Comparison of ENCODE assay signal across 7 cellular contexts in the genomic region with DNA sequence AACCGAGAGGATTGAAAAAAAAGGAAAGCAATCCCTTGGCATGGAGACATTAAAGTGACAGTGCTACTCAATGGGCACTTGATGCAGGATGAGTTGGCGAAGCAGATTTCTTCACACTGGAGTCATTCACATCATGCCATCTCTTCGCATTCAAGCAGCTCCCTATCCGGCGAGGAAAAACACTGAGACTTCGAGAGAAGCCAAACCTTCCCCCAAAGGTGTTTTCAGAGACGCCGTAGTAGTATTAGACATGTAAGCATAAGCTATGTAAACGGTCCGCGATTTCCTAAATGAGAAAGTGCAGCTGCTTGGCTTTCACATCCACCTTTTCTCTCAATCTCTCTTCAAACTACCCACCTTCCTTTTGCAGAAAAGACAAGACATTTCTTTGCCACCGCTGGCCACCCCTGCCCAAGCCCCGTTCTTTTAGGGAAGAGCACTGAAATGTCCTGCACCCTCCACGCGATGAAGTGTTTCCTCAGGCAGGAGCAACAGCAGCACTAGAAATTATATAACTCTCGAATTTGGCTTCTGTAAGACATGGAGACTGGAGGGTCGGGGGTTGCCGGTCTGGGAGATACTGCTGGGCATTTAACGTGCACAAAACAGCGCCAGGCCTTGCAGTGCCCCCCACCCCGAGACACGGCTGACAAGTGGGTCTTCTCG. TPM values are rescaled to one million over a fixed set of nuclear protein-coding genes. Genes with fewer than 3 reads are reported as not detected.
DNase-seq lines count a peak whose midpoint lies in the region; ATAC-seq and TF ChIP-seq lines count a peak whose summit lies in the region.

A gene (minus strand): TSS at position 13 of the 666 bp plus-strand sequence.

- H3K9me3 ChIP-seq in T-helper 17 cell (ENCODE audit: control insufficient read depth, low read length, poor library complexity, severe bottlenecking) (no peaks in the 10 kb centered on the region), lung (ENCODE audit: control insufficient read depth in 2 of 2, insufficient read depth in 1 of 2, low read length in 1 of 2) (no peaks in the 10 kb centered on the region), thoracic aorta (no peaks in the 10 kb centered on the region)
- no peaks in the 10 kb centered on the region for H3K9me3 ChIP-seq in effector memory CD4-positive, alpha-beta T cell (ENCODE audit: control insufficient read depth, low read length)

- 0 to 1% methylated on average over 23 of the region's 23 CpGs for WGBS in lung, 2 donors

- peak within 1 kb of the TSS; percentile 98 for H3K4me3 Mint-ChIP-seq in T-helper 17 cell

- H3K27ac ChIP-seq in effector memory CD4-positive, alpha-beta T cell (ENCODE audit: insufficient read depth, low read length, poor library complexity, severe bottlenecking): peak within 1 kb of the TSS; percentile 78
- peak within 1 kb of the TSS; percentile 88 to 96 for H3K27ac ChIP-seq in lung (ENCODE audit: low read depth in 1 of 2, low read length in 1 of 2)
- H3K27ac ChIP-seq in thoracic aorta: peak within 1 kb of the TSS; percentile 95 to 97

- TF ChIP-seq CTCF in lung (IDR thresholded peaks at IDR 0.05; ENCODE audit: control extremely low read depth, extremely low read depth): no peak
- TF ChIP-seq CTCF in thoracic aorta (IDR thresholded peaks at IDR 0.05): no peak

- peaks cover 25% of the 10 kb centered on the region for H3K4me1 Mint-ChIP-seq in T-helper 17 cell

- H3K4me3 ChIP-seq in GM08714 (ENCODE audit: low read length): peak within 1 kb of the TSS; percentile 75
- H3K4me3 ChIP-seq in effector memory CD4-positive, alpha-beta T cell (ENCODE audit: insufficient read depth, low read depth, low read length, poor library complexity, severe bottlenecking): peak within 1 kb of the TSS; percentile 71
- peak within 1 kb of the TSS; percentile 67 for H3K4me3 ChIP-seq in lung
- peak within 1 kb of the TSS; percentile 97 for H3K4me3 ChIP-seq in thoracic aorta

- peak; percentile 1 for ATAC-seq in HG03097 (IDR thresholded peaks at IDR 0.05; ENCODE audit: low FRiP score, unreplicated experiment)
- peak; percentile 2 for ATAC-seq in T-helper 17 cell
- peak; percentile 9 for ATAC-seq in lung (ENCODE audit: insufficient read depth, low FRiP score)
- no peak for ATAC-seq in thoracic aorta (ENCODE audit: insufficient number of reproducible peaks, low FRiP score, low read depth)
- ATAC-seq in HG02571 (IDR thresholded peaks at IDR 0.05; ENCODE audit: unreplicated experiment): no peak

- peaks cover 9% of the 10 kb centered on the region for H3K4me1 ChIP-seq in effector memory CD4-positive, alpha-beta T cell (ENCODE audit: control insufficient read depth, insufficient read depth, low read length, poor library complexity, severe bottlenecking)
- H3K4me1 ChIP-seq in lung (ENCODE audit: control insufficient read depth in 2 of 2, insufficient read depth in 2 of 2, low read length in 2 of 2): peaks cover 0 to 14% of the 10 kb centered on the region in 2 donors
- peaks cover 12 to 33% of the 10 kb centered on the region in 2 donors for H3K4me1 ChIP-seq in thoracic aorta (ENCODE audit: control insufficient read depth in 1 of 2, low read depth in 2 of 2)

- H3K27me3 Mint-ChIP-seq in T-helper 17 cell: peaks cover 4% of the 10 kb centered on the region

- no peaks in the 10 kb centered on the region for H3K36me3 ChIP-seq in effector memory CD4-positive, alpha-beta T cell (ENCODE audit: control insufficient read depth, insufficient read depth, low read length)
- H3K36me3 ChIP-seq in lung (ENCODE audit: control insufficient read depth in 2 of 2, insufficient read depth in 2 of 2, low read length in 2 of 2): no peaks in the 10 kb centered on the region
- H3K36me3 ChIP-seq in thoracic aorta: no peaks in the 10 kb centered on the region

- DNase-seq in T-helper 17 cell (no peak), lung (ENCODE audit: low spot score) (no peak), thoracic aorta (ENCODE audit: low spot score) (no peak)
- no peak for DNase-seq in effector memory CD4-positive, alpha-beta T cell

- H3K27ac Mint-ChIP-seq in T-helper 17 cell: peak within 1 kb of the TSS; percentile 99

- H3K27me3 ChIP-seq in effector memory CD4-positive, alpha-beta T cell (replicated peaks; ENCODE audit: control insufficient read depth, insufficient read depth, low read length, poor library complexity, severe bottlenecking): no peaks in the 10 kb centered on the region
- no peaks in the 10 kb centered on the region for H3K27me3 ChIP-seq in lung (ENCODE audit: control insufficient read depth, insufficient read depth)
- H3K27me3 ChIP-seq in thoracic aorta (replicated peaks; ENCODE audit: insufficient read depth): no peaks in the 10 kb centered on the region

- H3K36me3 Mint-ChIP-seq in T-helper 17 cell (ENCODE audit: low read depth): peaks cover 6% of the 10 kb centered on the region

RNA-seq across cellular contexts. Expression of the gene that starts here (rescaled TPM):
- total RNA-seq in T-helper 17 cell (1 to 10 TPM; 1.0 to 2.2 TPM), lung (10 to 100 TPM in 1 of 2 donors, 1 to 10 TPM in 1; 9.9 to 24.1 TPM), thoracic aorta (10 to 100 TPM in 1 of 2 donors, 1 to 10 TPM in 1; 3.8 to 16.4 TPM)
- under 1 TPM; 0.32 to 0.83 TPM for polyA plus RNA-seq in lung

Comparison
In these comparisons a context has a peak if more than half of its experiments do, and no peak if none do; other contexts are left out.
1. ATAC-seq: peak in HG03097 (single experiment), T-helper 17 cell (single experiment) and lung (single experiment); none in thoracic aorta (single experiment) and HG02571 (single experiment).
2. Peak in every context shown above with its lines, with median percentiles within 50 percentile points of each other: H3K4me3 ChIP-seq and H3K27ac ChIP-seq.